11 cellular contexts compared by ENCODE assay signal in the genomic region with DNA sequence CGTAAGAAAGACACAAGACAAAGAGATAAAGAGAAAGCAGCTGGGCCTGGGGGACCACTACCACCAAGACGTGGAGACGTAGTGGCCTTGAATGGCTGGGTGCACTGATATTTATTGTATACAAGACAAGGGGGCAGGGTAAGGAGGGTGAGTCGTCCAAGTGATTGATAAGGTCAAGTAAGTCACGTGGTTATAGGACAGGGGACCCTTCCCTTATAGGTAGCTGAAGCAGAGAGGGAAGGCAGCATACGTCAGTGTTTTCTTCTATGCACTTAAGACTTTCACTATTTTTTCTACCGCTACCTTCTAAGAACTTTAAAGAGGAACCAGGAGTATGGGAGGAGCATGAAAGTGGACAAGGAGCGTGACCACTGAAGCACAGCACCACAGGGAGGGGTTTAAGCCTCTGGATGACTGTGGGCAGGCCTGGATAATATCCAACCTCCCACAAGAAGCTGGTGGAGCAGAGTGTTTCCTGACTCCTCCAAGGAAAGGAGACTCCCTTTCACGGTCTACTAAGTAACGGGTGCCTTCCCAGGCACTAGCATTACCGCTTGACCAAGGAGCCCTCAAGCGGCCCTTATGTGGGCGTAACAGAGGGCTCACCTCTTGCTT. TPM values are rescaled to one million over a fixed set of nuclear protein-coding genes. Genes with fewer than 3 reads are reported as not detected.
DNase-seq lines count a peak whose midpoint lies in the region; ATAC-seq, FAIRE-seq and TF ChIP-seq lines count a peak whose summit lies in the region.
"Not testable (repeated sequence)": the region's sequence is repeated elsewhere in the genome, so short reads cannot be mapped to it uniquely, and the experiment has no call there.
"Had no signal": no experiment of that assay in that cellular context is flagged by ENCODE, and none has a peak within 500 bp of the region (broad histone marks: within the 10 kb centered on the region; RNA-seq: fewer than 3 reads in every experiment).

No MANE protein-coding gene starts in this region.

- not testable (repeated sequence) for H3K27me3 ChIP-seq in OCI-LY3 (ENCODE audit: low read depth, low read length); lower lobe of right lung (ENCODE audit: low read depth)

- H3K4me3 ChIP-seq in OCI-LY3 (ENCODE audit: low read length); kidney (ENCODE audit: low read length in 2 of 2); lower lobe of right lung: not testable (repeated sequence)

- H3K4me1 Mint-ChIP-seq in chondrocyte (ENCODE audit: low read depth) = not testable (repeated sequence)

- peak; percentile 43 for DNase-seq in CD1c-positive myeloid dendritic cell (ENCODE audit: extremely low spot score)
- peak; percentile 5 for DNase-seq in chondrocyte (ENCODE audit: low spot score)
- DNase-seq in kidney = peak; percentile 46
- DNase-seq in lower lobe of right lung = peak; percentile 56
- DNase-seq in renal cortical epithelial cell (ENCODE audit: low read depth) = peak; percentile 93

- not testable (repeated sequence) for H3K4me1 ChIP-seq in OCI-LY3 (ENCODE audit: low read length); kidney (ENCODE audit: control insufficient read depth in 1 of 2, insufficient read depth in 1 of 2, low read depth in 1 of 2, low read length in 2 of 2); lower lobe of right lung

- H3K9me3 Mint-ChIP-seq in chondrocyte (ENCODE audit: low read depth) = not testable (repeated sequence)

- TF ChIP-seq EP300 in Ishikawa (IDR thresholded peaks at IDR 0.05; ENCODE audit: borderline replicate concordance) = not testable (repeated sequence)

- H3K27ac Mint-ChIP-seq in chondrocyte (ENCODE audit: unreplicated experiment) = not testable (repeated sequence)

- not testable (repeated sequence) for TF ChIP-seq RAD21 in Ishikawa (IDR thresholded peaks at IDR 0.05; ENCODE audit: low read depth)

- not testable (repeated sequence) for H3K36me3 ChIP-seq in OCI-LY3 (replicated peaks; ENCODE audit: low read depth, low read length); kidney (ENCODE audit: control insufficient read depth in 1 of 2, insufficient read depth in 2 of 2, low read length in 2 of 2); lower lobe of right lung

- not testable (repeated sequence) for H2AFZ ChIP-seq in OCI-LY3 (ENCODE audit: low read depth, low read length)

- H3K79me2 ChIP-seq in OCI-LY3 (ENCODE audit: low read length) = not testable (repeated sequence)

- peak; percentile 41 to 71 for ATAC-seq in lower lobe of right lung

- not testable (repeated sequence) for H3K27ac ChIP-seq in OCI-LY3 (ENCODE audit: low read length); kidney (ENCODE audit: low read depth in 2 of 2, low read length in 2 of 2); lower lobe of right lung

- H3K9me3 ChIP-seq in OCI-LY3 (ENCODE audit: insufficient read depth, low read length); kidney (ENCODE audit: control insufficient read depth in 1 of 2, low read length in 2 of 2); lower lobe of right lung: not testable (repeated sequence)

- H3K9ac ChIP-seq in OCI-LY3 (ENCODE audit: low read length); kidney (ENCODE audit: low read length in 2 of 2): not testable (repeated sequence)

- H4K20me1 ChIP-seq in OCI-LY3 (ENCODE audit: insufficient read depth, low read length) = not testable (repeated sequence)

- H3K4me3 Mint-ChIP-seq in chondrocyte (ENCODE audit: unreplicated experiment) = not testable (repeated sequence)

- intact Hi-C loops in kidney (cut with DNase I); lower lobe of right lung (cut with DNase I): not testable (repeated sequence)

- not testable (repeated sequence) for H3K36me3 Mint-ChIP-seq in chondrocyte (ENCODE audit: low read depth)

- not testable (repeated sequence) for TF ChIP-seq CTCF in OCI-LY3 (IDR thresholded peaks at IDR 0.05; ENCODE audit: low read depth, low read length); chondrocyte (IDR thresholded peaks at IDR 0.05); kidney (IDR thresholded peaks at IDR 0.05; ENCODE audit: borderline replicate concordance, extremely low read depth, insufficient read depth); lower lobe of right lung (IDR thresholded peaks at IDR 0.05)

- peak overlapping the region; percentile 16; the same call in 1 of the 2 replicates for H3K4me2 ChIP-seq in OCI-LY3 (ENCODE audit: low read length)

- FAIRE-seq in kidney (lab: Jason Lieb, UNC) = not testable (repeated sequence)

- not testable (repeated sequence) for H3K27me3 Mint-ChIP-seq in chondrocyte (ENCODE audit: low read depth)

TF ChIP-seq in Ishikawa, 13 proteins besides CTCF, POLR2A, EP300 and RAD21:
- TF ChIP-seq NFIC (IDR thresholded peaks at IDR 0.05) (peak; percentile 46), TEAD4 (IDR thresholded peaks at IDR 0.05) (0 out of 2 replicates have a peak, but pooled peaks have one; percentile 10), EGR1 (IDR thresholded peaks at IDR 0.05) (peak; percentile 43)
- TF ChIP-seq, protein P1, sequence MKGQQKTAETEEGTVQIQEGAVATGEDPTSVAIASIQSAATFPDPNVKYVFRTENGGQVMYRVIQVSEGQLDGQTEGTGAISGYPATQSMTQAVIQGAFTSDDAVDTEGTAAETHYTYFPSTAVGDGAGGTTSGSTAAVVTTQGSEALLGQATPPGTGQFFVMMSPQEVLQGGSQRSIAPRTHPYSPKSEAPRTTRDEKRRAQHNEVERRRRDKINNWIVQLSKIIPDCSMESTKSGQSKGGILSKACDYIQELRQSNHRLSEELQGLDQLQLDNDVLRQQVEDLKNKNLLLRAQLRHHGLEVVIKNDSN (IDR thresholded peaks at IDR 0.05) = peak; percentile 30; the same call in 1 of the 2 replicates

RNA-seq across cellular contexts. Expression of gene PRPH2, which starts 11.6 kb away (rescaled TPM):
- not detected in 3 replicates for total RNA-seq in chondrocyte
- 1.6 TPM for total RNA-seq in kidney
- 0.75 TPM for polyA plus RNA-seq in kidney (ENCODE audit: insufficient read depth, low read depth, low replicate concordance)
- total RNA-seq in lower lobe of right lung = 0.68 TPM
- total RNA-seq in renal cortical epithelial cell = 0.17 and 1.2 TPM in 2 replicates
- total RNA-seq: A172, H4 had no signal
- polyA plus RNA-seq: CD14-positive monocyte, IgD-negative memory B cell had no signal

RNA-seq across cellular contexts. Expression of gene TBCC, which starts 11.9 kb away (rescaled TPM):
- total RNA-seq in chondrocyte (17.5 to 19.3 TPM (median 18.4 TPM) in 3 replicates), kidney (21.2 TPM), lower lobe of right lung (19.3 TPM), renal cortical epithelial cell (37.7 and 59.6 TPM in 2 replicates)
- polyA plus RNA-seq in kidney (ENCODE audit: insufficient read depth, low read depth, low replicate concordance) = 17.6 TPM

RNA-seq across cellular contexts. Expression of gene BICRAL, which starts 47.9 kb away (rescaled TPM):
- total RNA-seq in chondrocyte (9.2 to 10.8 TPM (median 9.7 TPM) in 3 replicates), kidney (20.9 TPM), lower lobe of right lung (20.7 TPM), renal cortical epithelial cell (2.4 and 8.2 TPM in 2 replicates)
- polyA plus RNA-seq in kidney (ENCODE audit: insufficient read depth, low read depth, low replicate concordance) = 2.7 TPM

Comparison
In these comparisons a context has a peak if more than half of its experiments do, and no peak if none do; other contexts are left out.
1. DNase-seq: peak in every context shown above with its lines; median percentile 93 in renal cortical epithelial cell; 56 in lower lobe of right lung; 46 in kidney; 43 in CD1c-positive myeloid dendritic cell; 5 in chondrocyte.